15 cellular contexts compared by ENCODE assay signal in genomic region chr6:2807342-2808090, GRCh38. TPM values are rescaled to one million over a fixed set of nuclear protein-coding genes. Genes with fewer than 3 reads are reported as not detected.
A peak's percentile ranks its signal among the peaks of the same experiment; 100 is the strongest.
DNase-seq lines count a peak whose midpoint lies in the region; ATAC-seq, FAIRE-seq and TF ChIP-seq lines count a peak whose summit lies in the region.
"Had no signal": no experiment of that assay in that cellular context is flagged by ENCODE, and none has a peak within 500 bp of the region (broad histone marks: within the 10 kb centered on the region; RNA-seq: fewer than 3 reads in every experiment).

No MANE protein-coding gene starts in this region.

- WGBS in right cardiac atrium = 39% methylated on average over 9 of the region's 9 CpGs
- WGBS in pancreas, 2 donors = 44% methylated on average over 9 of the region's 9 CpGs

- TF ChIP-seq CTCF in HEK293 (tag by site-specific recombination; IDR thresholded peaks at IDR 0.05) (no peak), colonic mucosa (IDR thresholded peaks at IDR 0.05) (no peak), pancreas (IDR thresholded peaks at IDR 0.05) (no peak)

- no peaks in the 10 kb centered on the region for H3K27me3 ChIP-seq in colonic mucosa
- H3K27me3 ChIP-seq in right cardiac atrium (ENCODE audit: control insufficient read depth, insufficient read depth) = no peaks in the 10 kb centered on the region
- no peaks in the 10 kb centered on the region for H3K27me3 ChIP-seq in pancreas

- DNase-seq in colonic mucosa (peak; percentile 21), right cardiac atrium (peak in 2 of 3 donors; percentile 59 to 72), pancreas (peak in 2 of 6 donors; percentile 62 to 71), epidermal melanocyte (ENCODE audit: insufficient read length, low spot score) (no peak), NK-92 (lab: John Stamatoyannopoulos, UW; ENCODE audit: unreplicated experiment) (no peak), NCI-H345 (lab: John Stamatoyannopoulos, UW) (no peak)
- DNase-seq: DMS53, erythroblast, NCI-H1092, NCI-H774, T-helper 17 cell had no signal

- CTCF ChIA-PET in HEK293 (lab: Yijun Ruan, JAX) = interaction anchor here (0.8 to 1.6 kb wide), 3 partner anchors 16 to 145 kb away, joined by 4 to 6 read pairs (median 5); no protein-coding TSS in a partner anchor

- H3K4me1 ChIP-seq in HEK293 (ENCODE audit: control insufficient read depth, insufficient read depth, low read length) (no peaks in the 10 kb centered on the region; the same call in 1 of the 2 replicates), colonic mucosa (peaks cover 3% of the 10 kb centered on the region), right cardiac atrium (ENCODE audit: control insufficient read depth, insufficient read depth, low read length) (peaks cover 5% of the 10 kb centered on the region), pancreas (peaks cover 30 to 61% (median 30%) of the 10 kb centered on the region in 3 donors)

- no peak for FAIRE-seq in pancreas (lab: Jason Lieb, UNC)
- FAIRE-seq: H1 had no signal

- no peak overlapping the region for H3K27ac ChIP-seq in HEK293 (ENCODE audit: extremely low read depth, low read depth, low read length)
- no peak overlapping the region for H3K27ac ChIP-seq in colonic mucosa
- peak overlapping the region; percentile 49 for H3K27ac ChIP-seq in right cardiac atrium (ENCODE audit: low read length)
- peak overlapping the region in 3 of 4 donors; percentile 24 to 82 (median 57) for H3K27ac ChIP-seq in pancreas

- no peak overlapping the region for H3K9ac ChIP-seq in colonic mucosa (ENCODE audit: low read depth in 2 of 2, low read length in 2 of 2)

- peak; percentile 70 to 90 for ATAC-seq in right cardiac atrium
- ATAC-seq in pancreas = peak; percentile 41 to 77 (median 58)
- ATAC-seq in GM21529 (IDR thresholded peaks at IDR 0.05; ENCODE audit: unreplicated experiment) = no peak
- ATAC-seq: activated naive CD4-positive, alpha-beta T cell treated with anti-CD3 and anti-CD28 coated beads, Interleukin-2, amount 50 U/mL, for 72 hours; T-helper 17 cell had no signal

- H3K9me3 ChIP-seq in HEK293 (ENCODE audit: control insufficient read depth, insufficient read depth, low read depth, low read length) = no peaks in the 10 kb centered on the region
- H3K9me3 ChIP-seq in colonic mucosa = no peaks in the 10 kb centered on the region
- no peaks in the 10 kb centered on the region for H3K9me3 ChIP-seq in right cardiac atrium (ENCODE audit: control insufficient read depth, low read length)
- H3K9me3 ChIP-seq in pancreas = no peaks in the 10 kb centered on the region

- intact Hi-C loops in colonic mucosa (cut with DNase I) = no loop called here
- intact Hi-C loops in right cardiac atrium (cut with DNase I) = no loop called here
- intact Hi-C loops in pancreas (cut with DNase I) = no loop called here

- H3K36me3 ChIP-seq in HEK293 (ENCODE audit: control insufficient read depth in 2 of 2, insufficient read depth in 1 of 2, low read length in 2 of 2) = no peaks in the 10 kb centered on the region
- H3K36me3 ChIP-seq in colonic mucosa = no peaks in the 10 kb centered on the region
- H3K36me3 ChIP-seq in pancreas = no peaks in the 10 kb centered on the region

- H3K4me3 ChIP-seq in HEK293 (ENCODE audit: low read depth, low read length) = no peak overlapping the region
- no peak overlapping the region for H3K4me3 ChIP-seq in colonic mucosa
- H3K4me3 ChIP-seq in right cardiac atrium (ENCODE audit: low read length) = no peak overlapping the region
- H3K4me3 ChIP-seq in pancreas = no peak overlapping the region

- POLR2A ChIA-PET in HEK293 (lab: Yijun Ruan, JAX) = no interaction called here

TF ChIP-seq in HEK293, 187 proteins besides CTCF, POLR2A, EP300 and RAD21 (continues in another document):
- TF ChIP-seq KLF10 (tag by site-specific recombination; IDR thresholded peaks at IDR 0.05) (no peak), REPIN1 (tag by site-specific recombination; IDR thresholded peaks at IDR 0.05; ENCODE audit: low read depth) (no peak), ZNF629 (tag by site-specific recombination; IDR thresholded peaks at IDR 0.05) (peak; percentile 27; the same call in 1 of the 2 replicates), ZNF146 (tag by site-specific recombination; IDR thresholded peaks at IDR 0.05) (no peak), ZNF366 (tag by site-specific recombination; conservative IDR thresholded peaks at IDR 0.05) (no peak), BCL6B (tag by site-specific recombination; IDR thresholded peaks at IDR 0.05) (0 out of 2 replicates have a peak, but pooled peaks have one; percentile 14), OSR2 (tag by site-specific recombination; IDR thresholded peaks at IDR 0.05) (peak; percentile 77), ZBTB48 (tag by site-specific recombination; IDR thresholded peaks at IDR 0.05) (no peak), ZNF416 (tag by site-specific recombination; IDR thresholded peaks at IDR 0.05) (no peak), ZNF600 (tag by site-specific recombination; IDR thresholded peaks at IDR 0.05) (peak; percentile 87), ZBTB17 (tag by site-specific recombination; IDR thresholded peaks at IDR 0.05) (peak; percentile 50; the same call in 1 of the 2 replicates), ZNF621 (tag by site-specific recombination; IDR thresholded peaks at IDR 0.05) (no peak), ZIC2 (tag by site-specific recombination; IDR thresholded peaks at IDR 0.05) (peak; percentile 66; the same call in 1 of the 2 replicates), ZNF843 (tag by site-specific recombination; IDR thresholded peaks at IDR 0.05) (no peak), ZNF266 (tag by site-specific recombination; IDR thresholded peaks at IDR 0.05; ENCODE audit: low read depth) (no peak), ZNF747 (tag by site-specific recombination; IDR thresholded peaks at IDR 0.05) (no peak), ZBTB44 (tag by site-specific recombination; IDR thresholded peaks at IDR 0.05) (no peak), ZNF473 (tag by site-specific recombination; IDR thresholded peaks at IDR 0.05) (no peak), ZNF335 (tag by site-specific recombination; conservative IDR thresholded peaks at IDR 0.05) (peak; percentile 44), FEZF1 (tag by site-specific recombination; IDR thresholded peaks at IDR 0.05) (peak; percentile 65; the same call in 1 of the 2 replicates), ZNF133 (tag by site-specific recombination; IDR thresholded peaks at IDR 0.05) (no peak), ZNF701 (tag by site-specific recombination; IDR thresholded peaks at IDR 0.05) (no peak), ZNF610 (tag by site-specific recombination; IDR thresholded peaks at IDR 0.05; ENCODE audit: borderline replicate concordance) (0 out of 2 replicates have a peak, but pooled peaks have one; percentile 18), BCL11A (tag by site-specific recombination; IDR thresholded peaks at IDR 0.05; ENCODE audit: low read depth) (no peak), ZNF510 (tag by site-specific recombination; IDR thresholded peaks at IDR 0.05; ENCODE audit: insufficient replicate concordance) (no peak), ZNF792 (tag by site-specific recombination; IDR thresholded peaks at IDR 0.05) (no peak)

RNA-seq across cellular contexts. Expression of gene SERPINB1, which starts 34.1 kb away (rescaled TPM):
- total RNA-seq in colonic mucosa (100 to 1,000 TPM; 135 to 173 TPM), right cardiac atrium (10 to 100 TPM; 27.3 to 42.1 (median 32.7) TPM), pancreas (100 to 1,000 TPM in 5 of 6 donors, 10 to 100 TPM in 1; 94.1 to 285 (median 190) TPM)
- polyA plus RNA-seq in right cardiac atrium (23.6 TPM), pancreas (10 to 100 TPM; 68.1 to 75.8 TPM)

RNA-seq across cellular contexts. Expression of gene WRNIP1, which starts 42.3 kb away (rescaled TPM):
- total RNA-seq in colonic mucosa (10 to 100 TPM; 49.9 to 53.7 TPM), right cardiac atrium (10 to 100 TPM; 34.7 to 49.3 (median 43.6) TPM), pancreas (10 to 100 TPM; 19.2 to 24.9 (median 23.2) TPM)
- polyA plus RNA-seq in right cardiac atrium (44.1 TPM), pancreas (10 to 100 TPM; 35.7 to 45.7 TPM)

RNA-seq across cellular contexts. Expression of gene MYLK4, which starts 56.8 kb away (rescaled TPM):
- total RNA-seq in colonic mucosa (under 1 TPM; 0.20 to 0.35 TPM), right cardiac atrium (1 to 10 TPM; 1.9 to 3.7 (median 2.5) TPM), pancreas (under 1 TPM; 0.37 to 0.87 (median 0.41) TPM)
- polyA plus RNA-seq in right cardiac atrium (1.3 TPM), pancreas (1 to 10 TPM in 1 of 2 donors, under 1 TPM in 1; 0.27 to 1.0 TPM)

Comparison
In these comparisons a context has a peak if more than half of its experiments do, and no peak if none do; other contexts are left out.
1. H3K27ac ChIP-seq: peak in right cardiac atrium (single experiment) and pancreas (3 of 4); none in HEK293 (single experiment) and colonic mucosa (single experiment).
2. DNase-seq: peak in colonic mucosa (single experiment) and right cardiac atrium (2 of 3); none in epidermal melanocyte (single experiment), NK-92 (single experiment) and NCI-H345 (single experiment).